In genomic region chr12:128388461-128388921, GRCh38 we compare ENCODE assay signal across 12 cellular contexts.
DNase-seq lines count a peak whose midpoint lies in the region; ATAC-seq and TF ChIP-seq lines count a peak whose summit lies in the region.
"Had no signal": no experiment of that assay in that cellular context is flagged by ENCODE, and none has a peak within 500 bp of the region (broad histone marks: within the 10 kb centered on the region; RNA-seq: fewer than 3 reads in every experiment).

No MANE protein-coding gene starts in this region.

- DNase-seq in NCI-H2107 treated with DMSO at 0.1 percent for 48 hours (lab: John Stamatoyannopoulos, UW; ENCODE audit: unreplicated experiment) (peak; percentile 91), fibroblast of pulmonary artery (ENCODE audit: low read depth) (peak; percentile 2), nephron progenitor cell (no peak), NOMO-1 treated with DMSO at 0.1 percent for 48 hours (lab: John Stamatoyannopoulos, UW; ENCODE audit: unreplicated experiment) (no peak), NCI-H1417 treated with DMSO at 0.1 percent for 48 hours (lab: John Stamatoyannopoulos, UW) (no peak)
- DNase-seq: NCI-H345, SIG-M5 had no signal

- H4K20me1 ChIP-seq in BLaER1: no peaks in the 10 kb centered on the region

- peaks cover 52% of the 10 kb centered on the region for H3K4me1 Mint-ChIP-seq in nephron progenitor cell
- H3K4me1 Mint-ChIP-seq in activated T-helper 17 cell treated with anti-CD3 and anti-CD28 coated beads, Interleukin-2, amount 50 U/mL, for 72 hours: no peaks in the 10 kb centered on the region

- H3K36me3 Mint-ChIP-seq in nephron progenitor cell (ENCODE audit: low read depth): peaks cover 53% of the 10 kb centered on the region
- H3K36me3 Mint-ChIP-seq in activated T-helper 17 cell treated with anti-CD3 and anti-CD28 coated beads, Interleukin-2, amount 50 U/mL, for 72 hours (ENCODE audit: low read depth): no peaks in the 10 kb centered on the region

- no peaks in the 10 kb centered on the region for H3K36me3 ChIP-seq in BLaER1

- H3K4me2 ChIP-seq in BLaER1: peak overlapping the region; percentile 85
- H3K4me2 ChIP-seq: KMS-11 had no signal

- peaks cover 38% of the 10 kb centered on the region for H3K9me3 ChIP-seq in BLaER1

- no peaks in the 10 kb centered on the region for H3K27me3 ChIP-seq in BLaER1

- H3K4me1 ChIP-seq in BLaER1: peaks cover 65% of the 10 kb centered on the region

- ATAC-seq in activated T-helper 17 cell treated with anti-CD3 and anti-CD28 coated beads, Interleukin-2, amount 50 U/mL, for 72 hours (replicated peaks): no peak
- ATAC-seq in GM21825 (IDR thresholded peaks at IDR 0.05; ENCODE audit: unreplicated experiment): no peak

- H3K9me3 Mint-ChIP-seq in nephron progenitor cell: peaks cover 3% of the 10 kb centered on the region
- peaks cover 5% of the 10 kb centered on the region for H3K9me3 Mint-ChIP-seq in activated T-helper 17 cell treated with anti-CD3 and anti-CD28 coated beads, Interleukin-2, amount 50 U/mL, for 72 hours

- H3K4me3 ChIP-seq in BLaER1: peak overlapping the region; percentile 44; the same call in 1 of the 2 replicates
- H3K4me3 ChIP-seq in fibroblast of pulmonary artery (replicated peaks; ENCODE audit: low read depth, low read length): no peak overlapping the region

- no peak for TF ChIP-seq CTCF in fibroblast of pulmonary artery (IDR thresholded peaks at IDR 0.05; ENCODE audit: low read length, missing control alignments)
- no peak for TF ChIP-seq CTCF in nephron progenitor cell (IDR thresholded peaks at IDR 0.05)

- peak overlapping the region; percentile 24 for H3K4me3 Mint-ChIP-seq in nephron progenitor cell
- no peak overlapping the region for H3K4me3 Mint-ChIP-seq in activated T-helper 17 cell treated with anti-CD3 and anti-CD28 coated beads, Interleukin-2, amount 50 U/mL, for 72 hours

- peak overlapping the region; percentile 82 for H3K27ac ChIP-seq in BLaER1
- H3K27ac ChIP-seq: epithelial cell of prostate, KMS-11 had no signal

- H3K9ac ChIP-seq in BLaER1: peak overlapping the region; percentile 69
- H3K9ac ChIP-seq: KMS-11 had no signal

- H3K27me3 Mint-ChIP-seq in nephron progenitor cell (ENCODE audit: low read depth, poor library complexity): no peaks in the 10 kb centered on the region
- no peaks in the 10 kb centered on the region for H3K27me3 Mint-ChIP-seq in activated T-helper 17 cell treated with anti-CD3 and anti-CD28 coated beads, Interleukin-2, amount 50 U/mL, for 72 hours

- H3K27ac Mint-ChIP-seq in nephron progenitor cell: peak overlapping the region; percentile 88
- no peak overlapping the region for H3K27ac Mint-ChIP-seq in activated T-helper 17 cell treated with anti-CD3 and anti-CD28 coated beads, Interleukin-2, amount 50 U/mL, for 72 hours

Comparison
In these comparisons a context has a peak if more than half of its experiments do, and no peak if none do; other contexts are left out.
1. DNase-seq: peak in NCI-H2107 treated with DMSO at 0.1 percent for 48 hours (single experiment) and fibroblast of pulmonary artery (single experiment); none in nephron progenitor cell (single experiment), NOMO-1 treated with DMSO at 0.1 percent for 48 hours (single experiment) and NCI-H1417 treated with DMSO at 0.1 percent for 48 hours (single experiment).